In the genomic region with DNA sequence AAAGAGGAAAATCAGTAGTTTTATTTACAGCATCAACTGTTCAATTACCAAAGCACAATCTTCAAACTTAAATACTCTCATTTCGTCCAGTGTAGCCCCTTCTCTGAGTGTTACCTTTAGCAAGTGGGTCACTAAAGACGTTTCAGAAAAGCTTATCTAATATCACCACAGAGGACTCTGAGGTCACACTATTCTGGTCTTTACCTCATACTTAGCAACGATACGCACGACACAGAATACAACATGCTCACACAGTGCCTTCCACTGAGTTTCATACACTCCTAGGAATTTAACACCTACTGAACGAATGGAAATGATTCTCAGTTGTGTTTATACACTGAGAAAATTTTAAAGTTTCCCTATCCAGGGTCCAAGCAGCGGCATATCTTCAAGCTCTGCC, we compare ENCODE assay signal across 19 cellular contexts. TPM values are rescaled to one million over a fixed set of nuclear protein-coding genes. Genes with fewer than 3 reads are reported as not detected.
"Had no signal": no experiment of that assay in that cellular context is flagged by ENCODE, and none has a peak within 500 bp of the region (broad histone marks: within the 10 kb centered on the region; RNA-seq: fewer than 3 reads in every experiment).

No MANE protein-coding gene starts in this region.

- ATAC-seq: activated CD4-positive, CD25-positive, alpha-beta regulatory T cell treated with anti-CD3 and anti-CD28 coated beads, Interleukin-2, amount 50 U/mL, for 24 hours; body of pancreas; esophagus mucosa; left colon; mucosa of descending colon; natural killer cell; pancreas; stimulated activated effector memory CD8-positive, alpha-beta T cell treated with anti-CD3 and anti-CD28 coated beads, Interleukin-12 subunit alpha, Interleukin-12 subunit beta, amount 100 ng/mL, for 72 hours; T-helper 17 cell had no signal

- H3K4me3 Mint-ChIP-seq: activated naive CD4-positive, alpha-beta T cell treated with anti-CD3 and anti-CD28 coated beads, Interleukin-2, amount 50 U/mL, for 24 hours; natural killer cell; stimulated activated effector memory CD8-positive, alpha-beta T cell treated with anti-CD3 and anti-CD28 coated beads, Interleukin-12 subunit alpha, Interleukin-12 subunit beta, amount 100 ng/mL, for 72 hours; T-helper 17 cell had no signal

- H3K27ac Mint-ChIP-seq: activated naive CD4-positive, alpha-beta T cell treated with anti-CD3 and anti-CD28 coated beads, Interleukin-2, amount 50 U/mL, for 24 hours; natural killer cell; stimulated activated effector memory CD8-positive, alpha-beta T cell treated with anti-CD3 and anti-CD28 coated beads, Interleukin-12 subunit alpha, Interleukin-12 subunit beta, amount 100 ng/mL, for 72 hours; T-helper 17 cell had no signal

- H3K4me1 Mint-ChIP-seq: activated naive CD4-positive, alpha-beta T cell treated with anti-CD3 and anti-CD28 coated beads, Interleukin-2, amount 50 U/mL, for 24 hours; natural killer cell; stimulated activated effector memory CD8-positive, alpha-beta T cell treated with anti-CD3 and anti-CD28 coated beads, Interleukin-12 subunit alpha, Interleukin-12 subunit beta, amount 100 ng/mL, for 72 hours had no signal

- H3K27ac ChIP-seq: body of pancreas, pancreas, right atrium auricular region, transverse colon had no signal

- H3K36me3 Mint-ChIP-seq: activated naive CD4-positive, alpha-beta T cell treated with anti-CD3 and anti-CD28 coated beads, Interleukin-2, amount 50 U/mL, for 24 hours; stimulated activated effector memory CD8-positive, alpha-beta T cell treated with anti-CD3 and anti-CD28 coated beads, Interleukin-12 subunit alpha, Interleukin-12 subunit beta, amount 100 ng/mL, for 72 hours had no signal

- H3K9me3 ChIP-seq: body of pancreas, mucosa of descending colon, pancreas, right atrium auricular region, transverse colon had no signal

- DNase-seq: activated CD4-positive, alpha-beta T cell treated with anti-CD3 and anti-CD28 coated beads, Interleukin-2, amount 50 U/mL, for 4 hours; activated effector memory CD4-positive, alpha-beta T cell treated with Interleukin-2 at 50 U/mL for 16 hours; activated T-cell treated with anti-CD3 and anti-CD28 coated beads, Interleukin-2, amount 50 U/mL, for 1 hour; body of pancreas; cerebellar nuclear complex; left colon; mammary epithelial cell; mucosa of descending colon; natural killer cell; T-helper 17 cell; transverse colon had no signal

- H3K4me3 ChIP-seq: body of pancreas, mucosa of descending colon, pancreas, right atrium auricular region, transverse colon had no signal

- H3K27me3 ChIP-seq: body of pancreas, right atrium auricular region had no signal

- H3K9me3 Mint-ChIP-seq: activated naive CD4-positive, alpha-beta T cell treated with anti-CD3 and anti-CD28 coated beads, Interleukin-2, amount 50 U/mL, for 24 hours; stimulated activated effector memory CD8-positive, alpha-beta T cell treated with anti-CD3 and anti-CD28 coated beads, Interleukin-12 subunit alpha, Interleukin-12 subunit beta, amount 100 ng/mL, for 72 hours had no signal

- H3K36me3 ChIP-seq: pancreas, right atrium auricular region, transverse colon had no signal

- H3K4me1 ChIP-seq: pancreas had no signal

RNA-seq across cellular contexts. Expression of a gene that starts 2.0 kb away (rescaled TPM):
- total RNA-seq: body of pancreas, dermis microvascular lymphatic vessel endothelial cell, esophagus mucosa, glomerular endothelial cell, natural killer cell, T-helper 17 cell had no signal
- polyA plus RNA-seq: mammary epithelial cell had no signal
